In genomic region chr13:112596220-112596619, GRCh38 we compare ENCODE assay signal across 19 cellular contexts. TPM values are rescaled to one million over a fixed set of nuclear protein-coding genes. Genes with fewer than 3 reads are reported as not detected.
DNase-seq lines count a peak whose midpoint lies in the region; ATAC-seq, FAIRE-seq and TF ChIP-seq lines count a peak whose summit lies in the region.
"Had no signal": no experiment of that assay in that cellular context is flagged by ENCODE, and none has a peak within 500 bp of the region (broad histone marks: within the 10 kb centered on the region; RNA-seq: fewer than 3 reads in every experiment).

No MANE protein-coding gene starts in this region.

- no peak overlapping the region for H2AFZ ChIP-seq in astrocyte (ENCODE audit: low read depth, low read length)

- ATAC-seq in HG03442 (IDR thresholded peaks at IDR 0.05; ENCODE audit: unreplicated experiment) = no peak
- ATAC-seq: CD8-positive, alpha-beta T cell; HepG2 had no signal

- H3K79me2 ChIP-seq in astrocyte (ENCODE audit: insufficient read depth, low read length) = no peaks in the 10 kb centered on the region

- H3K27me3 Mint-ChIP-seq in astrocyte (ENCODE audit: low read depth, unreplicated experiment) (no peaks in the 10 kb centered on the region), HFFc6 (ENCODE audit: insufficient read depth) (peaks cover 10% of the 10 kb centered on the region)
- peaks cover 45% of the 10 kb centered on the region for H3K27me3 Mint-ChIP-seq in activated T-helper 2 cell treated with anti-CD3 and anti-CD28 coated beads, Interferon-gamma antibody, Interleukin-2, Interleukin-4, amounts not matched to agents 10 μg/mL and 5 μg/mL and 100 μg/mL, durations not matched to agents 14 hours and 24 hours and 36 hours (ENCODE audit: low read depth)

- intact Hi-C loops in activated T-helper 2 cell treated with anti-CD3 and anti-CD28 coated beads, Interferon-gamma antibody, Interleukin-2, Interleukin-4, amounts not matched to agents 10 μg/mL and 5 μg/mL and 100 μg/mL, durations not matched to agents 14 hours and 24 hours and 36 hours (cut with micrococcal nuclease) = no loop called here

- TF ChIP-seq CTCF in astrocyte (IDR thresholded peaks at IDR 0.05; ENCODE audit: insufficient read depth, low read depth, low read length) (no peak), HFFc6 (IDR thresholded peaks at IDR 0.05) (no peak)

- H3K9me3 Mint-ChIP-seq in astrocyte (ENCODE audit: unreplicated experiment) (no peaks in the 10 kb centered on the region), HFFc6 (no peaks in the 10 kb centered on the region)
- no peaks in the 10 kb centered on the region for H3K9me3 Mint-ChIP-seq in activated T-helper 2 cell treated with anti-CD3 and anti-CD28 coated beads, Interferon-gamma antibody, Interleukin-2, Interleukin-4, amounts not matched to agents 10 μg/mL and 5 μg/mL and 100 μg/mL, durations not matched to agents 14 hours and 24 hours and 36 hours

- no peak overlapping the region for H3K4me2 ChIP-seq in astrocyte (ENCODE audit: low read length)
- H3K4me2 ChIP-seq: BLaER1 treated with 17β-estradiol and CSF1 and Interleukin-3, amounts not matched to agents 10 nM and 100 nM had no signal

- H3K4me3 ChIP-seq in astrocyte (ENCODE audit: insufficient read depth, low read depth, low read length) = no peak overlapping the region
- H3K4me3 ChIP-seq: BLaER1 treated with 17β-estradiol and CSF1 and Interleukin-3, amounts not matched to agents 10 nM and 100 nM; HAP-1 had no signal

- no peaks in the 10 kb centered on the region for H3K36me3 ChIP-seq in astrocyte (ENCODE audit: insufficient read depth, low read length)
- H3K36me3 ChIP-seq: BLaER1 treated with 17β-estradiol and CSF1 and Interleukin-3, amounts not matched to agents 10 nM and 100 nM; HAP-1 had no signal

- H3K27me3 ChIP-seq in astrocyte (ENCODE audit: insufficient read depth, low read length) = peaks cover 7% of the 10 kb centered on the region
- H3K27me3 ChIP-seq: BLaER1 treated with 17β-estradiol and CSF1 and Interleukin-3, amounts not matched to agents 10 nM and 100 nM had no signal

- H3K4me1 Mint-ChIP-seq in astrocyte (ENCODE audit: low read depth, unreplicated experiment) = peaks cover 6% of the 10 kb centered on the region
- H3K4me1 Mint-ChIP-seq in HFFc6 (ENCODE audit: low read depth) = no peaks in the 10 kb centered on the region
- peaks cover 10% of the 10 kb centered on the region for H3K4me1 Mint-ChIP-seq in activated T-helper 2 cell treated with anti-CD3 and anti-CD28 coated beads, Interferon-gamma antibody, Interleukin-2, Interleukin-4, amounts not matched to agents 10 μg/mL and 5 μg/mL and 100 μg/mL, durations not matched to agents 14 hours and 24 hours and 36 hours (ENCODE audit: low read depth)
- H3K4me1 Mint-ChIP-seq: B cell, IgD-negative memory B cell had no signal

- no peak overlapping the region for H3K27ac ChIP-seq in astrocyte (ENCODE audit: low read depth, low read length)
- H3K27ac ChIP-seq: BLaER1 treated with 17β-estradiol and CSF1 and Interleukin-3, amounts not matched to agents 10 nM and 100 nM had no signal

- H3K4me1 ChIP-seq in astrocyte (ENCODE audit: insufficient read depth, low read length) = no peaks in the 10 kb centered on the region
- H3K4me1 ChIP-seq: BLaER1 treated with 17β-estradiol and CSF1 and Interleukin-3, amounts not matched to agents 10 nM and 100 nM had no signal

- H3K27ac Mint-ChIP-seq in astrocyte (ENCODE audit: unreplicated experiment) = peak overlapping the region; percentile 29
- no peak overlapping the region for H3K27ac Mint-ChIP-seq in HFFc6
- no peak overlapping the region for H3K27ac Mint-ChIP-seq in activated T-helper 2 cell treated with anti-CD3 and anti-CD28 coated beads, Interferon-gamma antibody, Interleukin-2, Interleukin-4, amounts not matched to agents 10 μg/mL and 5 μg/mL and 100 μg/mL, durations not matched to agents 14 hours and 24 hours and 36 hours
- H3K27ac Mint-ChIP-seq: B cell; CD8-positive, alpha-beta T cell; IgD-negative memory B cell had no signal

- H3K4me3 Mint-ChIP-seq in astrocyte (ENCODE audit: unreplicated experiment) = no peak overlapping the region
- H3K4me3 Mint-ChIP-seq in HFFc6 = no peak overlapping the region
- no peak overlapping the region for H3K4me3 Mint-ChIP-seq in activated T-helper 2 cell treated with anti-CD3 and anti-CD28 coated beads, Interferon-gamma antibody, Interleukin-2, Interleukin-4, amounts not matched to agents 10 μg/mL and 5 μg/mL and 100 μg/mL, durations not matched to agents 14 hours and 24 hours and 36 hours (ENCODE audit: low read depth)
- H3K4me3 Mint-ChIP-seq: B cell; CD8-positive, alpha-beta T cell; IgD-negative memory B cell had no signal

- no peak overlapping the region for H3K9ac ChIP-seq in astrocyte (ENCODE audit: low read length)
- H3K9ac ChIP-seq: BLaER1 treated with 17β-estradiol and CSF1 and Interleukin-3, amounts not matched to agents 10 nM and 100 nM had no signal

- DNase-seq in AML-193 (lab: John Stamatoyannopoulos, UW) = peak; percentile 6 to 23
- DNase-seq in MV-4-11 (lab: John Stamatoyannopoulos, UW) = peak; percentile 5
- peak; percentile 55 for DNase-seq in astrocyte (ENCODE audit: low read depth)
- peak; percentile 13 for DNase-seq in iris pigment epithelial cell (ENCODE audit: low read depth)
- DNase-seq in HFFc6 = no peak
- DNase-seq in activated T-helper 2 cell treated with anti-CD3 and anti-CD28 coated beads, Interferon-gamma antibody, Interleukin-2, Interleukin-4, amounts not matched to agents 10 μg/mL and 5 μg/mL and 100 μg/mL, durations not matched to agents 14 hours and 24 hours and 36 hours (ENCODE audit: low spot score) = no peak
- no peak for DNase-seq in NCI-H2171 treated with DMSO at 0.1 percent for 48 hours (lab: John Stamatoyannopoulos, UW)
- DNase-seq: 8988T; Calu3; CD8-positive, alpha-beta T cell; DMS79 treated with DMSO at 0.1 percent for 48 hours; GF-D8 had no signal

- no peaks in the 10 kb centered on the region for H4K20me1 ChIP-seq in astrocyte (ENCODE audit: insufficient read depth, low read length)
- H4K20me1 ChIP-seq: BLaER1 treated with 17β-estradiol and CSF1 and Interleukin-3, amounts not matched to agents 10 nM and 100 nM had no signal

- H3K9me3 ChIP-seq in astrocyte (ENCODE audit: insufficient read depth, low read depth, low read length) = no peaks in the 10 kb centered on the region
- H3K9me3 ChIP-seq: HAP-1 had no signal

- FAIRE-seq in astrocyte (lab: Jason Lieb, UNC) = no peak
- FAIRE-seq: H1, HepG2 had no signal

- H3K36me3 Mint-ChIP-seq in astrocyte (ENCODE audit: low read depth, unreplicated experiment) = no peaks in the 10 kb centered on the region
- H3K36me3 Mint-ChIP-seq in HFFc6 (ENCODE audit: low read depth) = no peaks in the 10 kb centered on the region
- no peaks in the 10 kb centered on the region for H3K36me3 Mint-ChIP-seq in activated T-helper 2 cell treated with anti-CD3 and anti-CD28 coated beads, Interferon-gamma antibody, Interleukin-2, Interleukin-4, amounts not matched to agents 10 μg/mL and 5 μg/mL and 100 μg/mL, durations not matched to agents 14 hours and 24 hours and 36 hours (ENCODE audit: low read depth)
- H3K36me3 Mint-ChIP-seq: CD8-positive, alpha-beta T cell had no signal

RNA-seq across cellular contexts. Expression of gene TUBGCP3, which starts 8.3 kb away (rescaled TPM):
- 13.9 and 14.0 TPM in 2 replicates for total RNA-seq in astrocyte
- 10 to 100 TPM; 16.5 to 28.5 (median 25.6) TPM for total RNA-seq in HFFc6 (2021; fragmentation: NEBNext Ultra II Directional; extraction: Animal tissue kit (Norgen Biotek cat#: 25700))
- total RNA-seq in activated T-helper 2 cell treated with anti-CD3 and anti-CD28 coated beads, Interferon-gamma antibody, Interleukin-2, Interleukin-4, amounts not matched to agents 10 μg/mL and 5 μg/mL and 100 μg/mL, durations not matched to agents 14 hours and 24 hours and 36 hours = 63.0 and 66.4 TPM in 2 replicates

Comparison
In these comparisons a context has a peak if more than half of its experiments do, and no peak if none do; other contexts are left out.
1. DNase-seq: peak in AML-193 (2 of 2), MV-4-11 (single experiment), astrocyte (single experiment) and iris pigment epithelial cell (single experiment); none in HFFc6 (single experiment), activated T-helper 2 cell treated with anti-CD3 and anti-CD28 coated beads, Interferon-gamma antibody, Interleukin-2, Interleukin-4, amounts not matched to agents 10 μg/mL and 5 μg/mL and 100 μg/mL, durations not matched to agents 14 hours and 24 hours and 36 hours (single experiment) and NCI-H2171 treated with DMSO at 0.1 percent for 48 hours (single experiment).